ENCODE assay signal across 21 cellular contexts in the genomic region with DNA sequence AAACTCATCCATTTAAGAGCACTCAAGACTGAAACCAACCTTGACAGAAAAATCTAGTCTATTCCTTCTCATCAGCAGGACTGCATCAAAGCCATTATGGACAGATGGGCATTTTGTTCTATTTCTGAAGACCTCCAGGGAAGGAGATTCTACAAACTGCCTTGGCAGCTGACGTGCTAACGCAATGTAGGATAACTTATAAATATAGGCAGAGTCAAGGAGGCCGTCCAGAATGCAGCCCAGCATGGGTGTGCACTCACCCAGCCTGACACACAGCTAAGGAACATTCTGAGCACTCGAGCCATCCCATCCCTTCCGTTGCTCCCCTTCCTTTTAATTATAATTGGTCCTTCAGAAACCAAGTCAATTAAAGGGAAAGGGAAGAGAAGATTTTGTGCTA. TPM values are rescaled to one million over a fixed set of nuclear protein-coding genes. Genes with fewer than 3 reads are reported as not detected.
"Had no signal": no experiment of that assay in that cellular context is flagged by ENCODE, and none has a peak within 500 bp of the region (broad histone marks: within the 10 kb centered on the region; RNA-seq: fewer than 3 reads in every experiment).

No MANE protein-coding gene starts in this region.

- ATAC-seq: activated CD8-positive, alpha-beta T cell treated with anti-CD3 and anti-CD28 coated beads for 36 hours; activated T-cell treated with anti-CD3 and anti-CD28 coated beads, Interleukin-2, amount 50 U/mL, for 4 hours; activated T-helper 17 cell treated with anti-CD3 and anti-CD28 coated beads, Interleukin-2, amount 50 U/mL, for 72 hours; left lung; lower lobe of right lung; naive thymus-derived CD8-positive, alpha-beta T cell; right lobe of liver had no signal

- H3K27ac Mint-ChIP-seq: activated B cell treated with CpG ODN at 0.5 μM for 24 hours; activated CD8-positive, alpha-beta T cell treated with anti-CD3 and anti-CD28 coated beads for 36 hours; activated T-helper 17 cell treated with anti-CD3 and anti-CD28 coated beads, Interleukin-2, amount 50 U/mL, for 72 hours; dendritic cell treated with granulocyte-macrophage colony-stimulating factor and Interleukin-4, amounts not matched to agents 40 ng/mL and 50 ng/mL, for 4 days; naive thymus-derived CD8-positive, alpha-beta T cell had no signal

- H3K4me3 Mint-ChIP-seq: activated B cell treated with CpG ODN at 0.5 μM for 24 hours; activated CD8-positive, alpha-beta T cell treated with anti-CD3 and anti-CD28 coated beads for 36 hours; activated T-cell treated with anti-CD3 and anti-CD28 coated beads, Interleukin-2, amount 50 U/mL, for 4 hours; activated T-helper 17 cell treated with anti-CD3 and anti-CD28 coated beads, Interleukin-2, amount 50 U/mL, for 72 hours; dendritic cell treated with granulocyte-macrophage colony-stimulating factor and Interleukin-4, amounts not matched to agents 40 ng/mL and 50 ng/mL, for 4 days; naive thymus-derived CD8-positive, alpha-beta T cell had no signal

- H3K27me3 Mint-ChIP-seq: activated CD8-positive, alpha-beta T cell treated with anti-CD3 and anti-CD28 coated beads for 36 hours; activated T-helper 17 cell treated with anti-CD3 and anti-CD28 coated beads, Interleukin-2, amount 50 U/mL, for 72 hours; dendritic cell treated with granulocyte-macrophage colony-stimulating factor and Interleukin-4, amounts not matched to agents 40 ng/mL and 50 ng/mL, for 4 days; naive thymus-derived CD8-positive, alpha-beta T cell had no signal

- H3K4me1 Mint-ChIP-seq: activated B cell treated with CpG ODN at 0.5 μM for 24 hours; activated T-helper 17 cell treated with anti-CD3 and anti-CD28 coated beads, Interleukin-2, amount 50 U/mL, for 72 hours; naive thymus-derived CD8-positive, alpha-beta T cell had no signal

- H3K36me3 Mint-ChIP-seq: naive thymus-derived CD8-positive, alpha-beta T cell had no signal

- H3K9me3 Mint-ChIP-seq: activated B cell treated with CpG ODN at 0.5 μM for 24 hours; activated CD8-positive, alpha-beta T cell treated with anti-CD3 and anti-CD28 coated beads for 36 hours; activated T-cell treated with anti-CD3 and anti-CD28 coated beads, Interleukin-2, amount 50 U/mL, for 4 hours; activated T-helper 17 cell treated with anti-CD3 and anti-CD28 coated beads, Interleukin-2, amount 50 U/mL, for 72 hours; dendritic cell treated with granulocyte-macrophage colony-stimulating factor and Interleukin-4, amounts not matched to agents 40 ng/mL and 50 ng/mL, for 4 days had no signal

- DNase-seq: activated B cell treated with CpG ODN at 0.5 μM for 24 hours; activated CD4-positive, alpha-beta T cell treated with anti-CD3 and anti-CD28 coated beads, Interleukin-2, amount 50 U/mL, for 1 hour; activated CD8-positive, alpha-beta T cell treated with anti-CD3 and anti-CD28 coated beads for 36 hours; activated gamma-delta T cell treated with Interleukin-2 at 50 U/mL for 16 hours; activated naive CD4-positive, alpha-beta T cell treated with anti-CD3 and anti-CD28 coated beads, Interleukin-2, amount 50 U/mL, for 16 hours; activated T-cell treated with anti-CD3 and anti-CD28 coated beads, Interleukin-2, amount 50 U/mL, for 4 hours; amniotic stem cell; brain microvascular endothelial cell; esophagus squamous epithelium; foreskin melanocyte; kidney glomerular epithelial cell; left lung; lower lobe of right lung; mesenchymal stem cell; naive thymus-derived CD8-positive, alpha-beta T cell; posterior cingulate gyrus; right lobe of liver; stimulated activated CD4-positive, alpha-beta T cell treated with anti-CD3 and anti-CD28 coated beads, Interleukin-2, amount 100 ng/mL, for 48 hours; stimulated activated naive CD4-positive, alpha-beta T cell treated with Interleukin-2 at 50 U/mL for 16 hours had no signal

RNA-seq across cellular contexts. Expression of gene NEBL, which starts 25.4 kb away (rescaled TPM):
- total RNA-seq: activated B cell treated with CpG ODN at 0.5 μM for 24 hours; activated T-helper 17 cell treated with anti-CD3 and anti-CD28 coated beads, Interleukin-2, amount 50 U/mL, for 72 hours had no signal
